In genomic region chr12:105987687-105988035, GRCh38 we compare ENCODE assay signal across 26 cellular contexts.
A peak's percentile ranks its signal among the peaks of the same experiment; 100 is the strongest.
DNase-seq lines count a peak whose midpoint lies in the region; ATAC-seq, FAIRE-seq and TF ChIP-seq lines count a peak whose summit lies in the region.
"Had no signal": no experiment of that assay in that cellular context is flagged by ENCODE, and none has a peak within 500 bp of the region (broad histone marks: within the 10 kb centered on the region; RNA-seq: fewer than 3 reads in every experiment).

No MANE protein-coding gene starts in this region.

- H3K27ac Mint-ChIP-seq in HFFc6: peak overlapping the region; percentile 74
- H3K27ac Mint-ChIP-seq: CD4-positive, alpha-beta memory T cell had no signal

- no peaks in the 10 kb centered on the region for H3K9me2 ChIP-seq in SK-N-SH

- peak overlapping the region in 1 of 2 experiments; percentile 63; a peak in 1 of 4 replicates for H3K27ac ChIP-seq in SK-N-SH (ENCODE audit: low read depth in 2 of 2, low read length in 1 of 2)
- H3K27ac ChIP-seq in keratinocyte (ENCODE audit: control insufficient read depth, insufficient read depth, low read length): no peak overlapping the region
- peak overlapping the region; percentile 56 for H3K27ac ChIP-seq in osteoblast (ENCODE audit: low read depth, low read length)
- H3K27ac ChIP-seq in upper lobe of left lung: no peak overlapping the region
- H3K27ac ChIP-seq: A549 had no signal

- FAIRE-seq in keratinocyte (lab: Jason Lieb, UNC): peak; percentile 64
- FAIRE-seq: A549, H1 had no signal

- no peak for DNase-seq in HFFc6
- DNase-seq in SK-N-SH: no peak
- DNase-seq in keratinocyte (ENCODE audit: low read depth, low spot score): no peak
- no peak for DNase-seq in osteoblast (ENCODE audit: insufficient read length, low spot score, missing footprints)
- DNase-seq in upper lobe of left lung: no peak
- DNase-seq in germinal center (ENCODE audit: low spot score): no peak
- DNase-seq in stimulated activated CD4-positive, alpha-beta T cell treated with anti-CD3 and anti-CD28 coated beads, Interleukin-15, amount 100 ng/mL, for 24 hours: no peak
- no peak for DNase-seq in superior temporal gyrus (ENCODE audit: extremely low spot score)
- DNase-seq: AML-193; C1 segment of cervical spinal cord; CD4-positive, alpha-beta memory T cell; COR-L47; DMS53; HCEC 1CT; Kasumi-1; MV-4-11; NCI-H1105 treated with DMSO at 0.1 percent for 48 hours; NCI-H146; NCI-H1930; NCI-H446; NCI-H526; NCI-H82; NK-92 treated with Interleukin-12 subunit alpha and Interleukin-12 subunit beta, amount 100 ng/mL, for 24 hours; PC-3 had no signal

- CTCF ChIA-PET in SK-N-SH (lab: Yijun Ruan, JAX): no interaction called here

- WGBS in SK-N-SH (ENCODE audit: low lambda C conversion rate): 63% methylated on average over 3 of the region's 3 CpGs
- 89 to 95% methylated on average over 3 of the region's 3 CpGs for WGBS in upper lobe of left lung, 2 donors

- H3K36me3 Mint-ChIP-seq in HFFc6 (ENCODE audit: low read depth): peaks cover 5% of the 10 kb centered on the region; the same call in 1 of the 2 replicates
- H3K36me3 Mint-ChIP-seq: CD4-positive, alpha-beta memory T cell had no signal

- H3K9me3 Mint-ChIP-seq in HFFc6: no peaks in the 10 kb centered on the region

- peak overlapping the region; percentile 15; the same call in 1 of the 2 replicates for H2AFZ ChIP-seq in SK-N-SH (ENCODE audit: low read depth)
- no peak overlapping the region for H2AFZ ChIP-seq in keratinocyte (ENCODE audit: control insufficient read depth, low read length)
- H2AFZ ChIP-seq in osteoblast (ENCODE audit: low read length): no peak overlapping the region

- H3K9me3 ChIP-seq in SK-N-SH: no peaks in the 10 kb centered on the region
- H3K9me3 ChIP-seq in keratinocyte (ENCODE audit: control insufficient read depth, low read depth, low read length): no peaks in the 10 kb centered on the region
- no peaks in the 10 kb centered on the region for H3K9me3 ChIP-seq in osteoblast (ENCODE audit: low read depth, low read length)
- H3K9me3 ChIP-seq in upper lobe of left lung: no peaks in the 10 kb centered on the region
- H3K9me3 ChIP-seq: A549 had no signal

- no peak for ATAC-seq in upper lobe of left lung (ENCODE audit: low FRiP score in 2 of 2)
- ATAC-seq: A549, PC-3 had no signal

- H3K4me1 ChIP-seq in SK-N-SH (ENCODE audit: control insufficient read depth in 1 of 2, insufficient read depth in 2 of 2, low read depth in 1 of 2, low read length in 1 of 2): peaks cover 0 to 4% of the 10 kb centered on the region in 2 experiments; a peak in 1 of 4 replicates
- H3K4me1 ChIP-seq in keratinocyte (ENCODE audit: control insufficient read depth, extremely low read depth, insufficient read depth, low read length): peaks cover 14% of the 10 kb centered on the region
- peaks cover 5% of the 10 kb centered on the region for H3K4me1 ChIP-seq in osteoblast (ENCODE audit: insufficient read depth, low read length)
- H3K4me1 ChIP-seq in upper lobe of left lung: peaks cover 0 to under 1% (median 0%) of the 10 kb centered on the region in 4 donors
- H3K4me1 ChIP-seq: A549 had no signal

- TF ChIP-seq CTCF in HFFc6 (IDR thresholded peaks at IDR 0.05) (no peak), SK-N-SH (IDR thresholded peaks at IDR 0.05) (no peak), keratinocyte (optimal IDR thresholded peaks at IDR 0.05 in 1 of 3, IDR thresholded peaks at IDR 0.05 in 1 of 3, conservative IDR thresholded peaks at IDR 0.05 in 1 of 3; ENCODE audit: extremely low read depth in 1 of 3, insufficient read depth in 2 of 3, low read length in 3 of 3) (no peak), osteoblast (IDR thresholded peaks at IDR 0.05; ENCODE audit: extremely low read depth, low read depth, low read length) (no peak), upper lobe of left lung (IDR thresholded peaks at IDR 0.05) (no peak)

- H3K4me2 ChIP-seq in SK-N-SH (no peak overlapping the region), keratinocyte (ENCODE audit: control insufficient read depth, extremely low read depth, insufficient read depth, low read depth, low read length) (no peak overlapping the region), osteoblast (ENCODE audit: insufficient read depth, low read length) (no peak overlapping the region)
- H3K4me2 ChIP-seq: A549 had no signal

- H3K27me3 Mint-ChIP-seq in HFFc6 (ENCODE audit: insufficient read depth): peaks cover 1% of the 10 kb centered on the region

- POLR2A ChIA-PET in SK-N-SH (lab: Yijun Ruan, JAX): no interaction called here

- no peak for TF ChIP-seq POLR2A in upper lobe of left lung (IDR thresholded peaks at IDR 0.05)

- no peaks in the 10 kb centered on the region for H3K9me1 ChIP-seq in keratinocyte (ENCODE audit: control insufficient read depth, extremely low read depth, insufficient read depth, low read length)

- no peak overlapping the region for H3K4me3 Mint-ChIP-seq in HFFc6
- H3K4me3 Mint-ChIP-seq: CD4-positive, alpha-beta memory T cell had no signal

- dilution Hi-C loops in keratinocyte (cut with MboI; ENCODE audit: extremely low pct_ligation_motif_present, low sequenced_read_pairs): no loop called here

- H3K9ac ChIP-seq in SK-N-SH (no peak overlapping the region), keratinocyte (ENCODE audit: control insufficient read depth, extremely low read depth, insufficient read depth, low read length) (no peak overlapping the region)

- H3K36me3 ChIP-seq in SK-N-SH (replicated peaks in 1 of 2; ENCODE audit: control insufficient read depth in 1 of 2, insufficient read depth in 2 of 2, low read length in 1 of 2) (no peaks in the 10 kb centered on the region), keratinocyte (ENCODE audit: control insufficient read depth in 2 of 2, extremely low read depth in 1 of 2, insufficient read depth in 2 of 2, low read length in 2 of 2) (no peaks in the 10 kb centered on the region), osteoblast (ENCODE audit: insufficient read depth, low read length) (no peaks in the 10 kb centered on the region), upper lobe of left lung (no peaks in the 10 kb centered on the region)

- H3K4me1 Mint-ChIP-seq in HFFc6 (ENCODE audit: low read depth): peaks cover 53% of the 10 kb centered on the region
- H3K4me1 Mint-ChIP-seq: CD4-positive, alpha-beta memory T cell had no signal

- H3K79me2 ChIP-seq in SK-N-SH (ENCODE audit: insufficient read depth) (no peaks in the 10 kb centered on the region), keratinocyte (ENCODE audit: control insufficient read depth, insufficient read depth, low read length) (no peaks in the 10 kb centered on the region), osteoblast (ENCODE audit: insufficient read depth, low read length) (no peaks in the 10 kb centered on the region)

- H3K4me3 ChIP-seq in SK-N-SH (ENCODE audit: low read depth in 2 of 2, low read length in 1 of 2) (no peak overlapping the region), keratinocyte (ENCODE audit: control insufficient read depth in 2 of 3, extremely low read depth in 1 of 3, insufficient read depth in 2 of 3, low read depth in 1 of 3, low read length in 3 of 3) (no peak overlapping the region), osteoblast (ENCODE audit: insufficient read depth, low read length) (no peak overlapping the region), upper lobe of left lung (no peak overlapping the region)
- H3K4me3 ChIP-seq: A549 had no signal

- H3F3A ChIP-seq in SK-N-SH (replicated peaks; ENCODE audit: insufficient read depth): no peaks in the 10 kb centered on the region

- no peak for TF ChIP-seq RAD21 in SK-N-SH (IDR thresholded peaks at IDR 0.05; ENCODE audit: low read length)

- H4K20me1 ChIP-seq in SK-N-SH (ENCODE audit: insufficient read depth): no peaks in the 10 kb centered on the region
- no peaks in the 10 kb centered on the region for H4K20me1 ChIP-seq in keratinocyte (ENCODE audit: control insufficient read depth, extremely low read depth, insufficient read depth, low read length)
- H4K20me1 ChIP-seq in osteoblast (ENCODE audit: insufficient read depth, low read length): no peaks in the 10 kb centered on the region

- H3K27me3 ChIP-seq in SK-N-SH (ENCODE audit: insufficient read depth) (no peaks in the 10 kb centered on the region), keratinocyte (ENCODE audit: control insufficient read depth, extremely low read depth, insufficient read depth, low read length) (no peaks in the 10 kb centered on the region), osteoblast (ENCODE audit: insufficient read depth, low read length) (no peaks in the 10 kb centered on the region), upper lobe of left lung (no peaks in the 10 kb centered on the region)

- TF ChIP-seq EP300 in SK-N-SH (IDR thresholded peaks at IDR 0.05; ENCODE audit: borderline replicate concordance in 1 of 2, low read depth in 1 of 2, low read length in 1 of 2): no peak
- TF ChIP-seq EP300 in upper lobe of left lung (IDR thresholded peaks at IDR 0.05): no peak

TF ChIP-seq in SK-N-SH, 30 proteins besides CTCF, POLR2A, EP300 and RAD21:
- no peak for TF ChIP-seq POLR2AphosphoS5 (IDR thresholded peaks at IDR 0.05; ENCODE audit: low read depth, low read length)
- TF ChIP-seq JUND (IDR thresholded peaks at IDR 0.05): no peak
- TF ChIP-seq RFX5 (IDR thresholded peaks at IDR 0.05; ENCODE audit: low read length): no peak
- TF ChIP-seq YY1 (IDR thresholded peaks at IDR 0.05; ENCODE audit: low read depth): no peak
- TF ChIP-seq SIN3A (IDR thresholded peaks at IDR 0.05; ENCODE audit: borderline replicate concordance, low read depth, low read length): no peak
- no peak for TF ChIP-seq CHD2 (IDR thresholded peaks at IDR 0.05; ENCODE audit: low read length, partially characterized antibody)
- no peak for TF ChIP-seq FOXJ3 (CRISPR knock-in tag; IDR thresholded peaks at IDR 0.05)
- TF ChIP-seq GABPA (IDR thresholded peaks at IDR 0.05; ENCODE audit: low read depth): no peak
- no peak for TF ChIP-seq ELF1 (IDR thresholded peaks at IDR 0.05)
- no peak for TF ChIP-seq RCOR1 (IDR thresholded peaks at IDR 0.05; ENCODE audit: low read length)
- no peak for TF ChIP-seq TCF12 (IDR thresholded peaks at IDR 0.05)
